In genomic region chr12:88273450-88273849, GRCh38 we compare ENCODE assay signal across 1 cellular context.
TF ChIP-seq lines count a peak whose summit lies in the region.

No MANE protein-coding gene starts in this region.

TF ChIP-seq in HCT116, 20 proteins besides CTCF, POLR2A, EP300 and RAD21 (continued from another document):
- TF ChIP-seq ZBTB33 (IDR thresholded peaks at IDR 0.05; ENCODE audit: extremely low read depth, insufficient replicate concordance, low read length) (no peak), FOSL1 (IDR thresholded peaks at IDR 0.05; ENCODE audit: low read depth) (no peak), CEBPB (IDR thresholded peaks at IDR 0.05; ENCODE audit: low read depth) (no peak), ZNF274 (IDR thresholded peaks at IDR 0.05; ENCODE audit: low read depth, low read length) (no peak), ELF1 (IDR thresholded peaks at IDR 0.05; ENCODE audit: borderline replicate concordance, low read depth) (no peak), REST (IDR thresholded peaks at IDR 0.05; ENCODE audit: low read depth) (no peak), ATF3 (IDR thresholded peaks at IDR 0.05) (no peak), EGR1 (IDR thresholded peaks at IDR 0.05; ENCODE audit: low read depth) (no peak), ZFX (IDR thresholded peaks at IDR 0.05) (no peak), SIN3A (IDR thresholded peaks at IDR 0.05; ENCODE audit: low read depth) (no peak), JUND (IDR thresholded peaks at IDR 0.05) (no peak)
